Comparison of ENCODE assay signal across 25 cellular contexts in the genomic region with DNA sequence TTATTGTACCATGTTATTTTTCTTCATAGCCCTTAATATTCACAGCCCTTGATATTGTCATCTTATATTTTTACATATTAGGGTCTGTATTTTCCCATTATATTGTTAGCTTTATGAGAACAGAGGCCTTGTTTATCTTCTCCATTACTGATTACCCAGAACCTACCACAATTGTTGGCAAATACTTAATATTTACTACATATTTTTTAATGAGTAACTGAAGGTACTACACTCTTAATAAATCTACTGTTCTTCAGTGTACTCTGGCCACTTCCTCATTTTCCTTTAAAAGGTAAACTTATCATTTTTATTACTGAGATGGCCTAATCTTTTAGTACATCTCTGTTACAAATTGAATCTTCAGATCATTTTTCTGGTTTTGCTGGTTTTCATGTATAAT.
"Had no signal": no experiment of that assay in that cellular context is flagged by ENCODE, and none has a peak within 500 bp of the region (broad histone marks: within the 10 kb centered on the region; RNA-seq: fewer than 3 reads in every experiment).

No MANE protein-coding gene starts in this region.

- FAIRE-seq: colon had no signal

- H3K27me3 Mint-ChIP-seq: activated CD8-positive, alpha-beta T cell treated with anti-CD3 and anti-CD28 coated beads for 36 hours; activated naive CD4-positive, alpha-beta T cell treated with anti-CD3 and anti-CD28 coated beads, Interleukin-2, amount 10 ng/mL, durations not matched to agents 7 days and 5 days; dendritic cell treated with granulocyte-macrophage colony-stimulating factor and Interleukin-4, amounts not matched to agents 40 ng/mL and 50 ng/mL, for 4 days had no signal

- H3K4me3 Mint-ChIP-seq: activated CD8-positive, alpha-beta T cell treated with anti-CD3 and anti-CD28 coated beads for 36 hours; activated naive CD4-positive, alpha-beta T cell treated with anti-CD3 and anti-CD28 coated beads, Interleukin-2, amount 10 ng/mL, durations not matched to agents 7 days and 5 days; activated naive CD8-positive, alpha-beta T cell treated with anti-CD3 and anti-CD28 coated beads for 36 hours; activated T-cell treated with anti-CD3 and anti-CD28 coated beads, Interleukin-2, amount 50 U/mL, for 72 hours; dendritic cell treated with granulocyte-macrophage colony-stimulating factor and Interleukin-4, amounts not matched to agents 40 ng/mL and 50 ng/mL, for 4 days had no signal

- H3K36me3 Mint-ChIP-seq: activated naive CD4-positive, alpha-beta T cell treated with anti-CD3 and anti-CD28 coated beads, Interleukin-2, amount 10 ng/mL, durations not matched to agents 7 days and 5 days; activated naive CD8-positive, alpha-beta T cell treated with anti-CD3 and anti-CD28 coated beads for 36 hours had no signal

- DNase-seq: activated CD4-positive, alpha-beta T cell treated with anti-CD3 and anti-CD28 coated beads for 4 hours; activated CD8-positive, alpha-beta memory T cell treated with anti-CD3 and anti-CD28 coated beads, Interleukin-2, amount 50 U/mL, for 4 hours; activated CD8-positive, alpha-beta T cell treated with anti-CD3 and anti-CD28 coated beads for 36 hours; activated gamma-delta T cell treated with Interleukin-2 at 50 U/mL for 16 hours; activated naive CD4-positive, alpha-beta T cell treated with anti-CD3 and anti-CD28 coated beads, Interleukin-2, amount 10 ng/mL, durations not matched to agents 7 days and 5 days; activated naive CD8-positive, alpha-beta T cell treated with anti-CD3 and anti-CD28 coated beads for 36 hours; activated T-cell treated with anti-CD3 and anti-CD28 coated beads, Interleukin-2, amount 50 U/mL, for 72 hours; cerebellar nuclear complex; MV-4-11; NCI-H1092 treated with DMSO at 0.1 percent for 48 hours; NCI-H1417 treated with DMSO at 0.1 percent for 48 hours; NCI-H1694; NCI-H2029; NCI-H345; NCI-H510A; NCI-H526 treated with DMSO at 0.1 percent for 48 hours; NCI-H82; RPMI8226; T-helper 1 cell had no signal

- ATAC-seq: activated CD4-positive, CD25-positive, alpha-beta regulatory T cell treated with anti-CD3 and anti-CD28 coated beads, Interleukin-2, amount 50 U/mL, for 24 hours; activated CD8-positive, alpha-beta T cell treated with anti-CD3 and anti-CD28 coated beads for 36 hours; activated T-cell treated with anti-CD3 and anti-CD28 coated beads, Interleukin-2, amount 50 U/mL, for 72 hours; Right ventricle myocardium inferior had no signal

- H3K27ac ChIP-seq: SK-N-MC had no signal

- H3K27ac Mint-ChIP-seq: activated CD8-positive, alpha-beta T cell treated with anti-CD3 and anti-CD28 coated beads for 36 hours; activated naive CD4-positive, alpha-beta T cell treated with anti-CD3 and anti-CD28 coated beads, Interleukin-2, amount 10 ng/mL, durations not matched to agents 7 days and 5 days; activated naive CD8-positive, alpha-beta T cell treated with anti-CD3 and anti-CD28 coated beads for 36 hours; activated T-cell treated with anti-CD3 and anti-CD28 coated beads, Interleukin-2, amount 50 U/mL, for 72 hours; activated T-helper 2 cell treated with anti-CD3 and anti-CD28 coated beads, Interferon-gamma antibody, Interleukin-2, Interleukin-4, amounts not matched to agents 10 μg/mL and 5 μg/mL and 100 μg/mL, durations not matched to agents 14 hours and 24 hours and 36 hours; dendritic cell treated with granulocyte-macrophage colony-stimulating factor and Interleukin-4, amounts not matched to agents 40 ng/mL and 50 ng/mL, for 4 days had no signal

- H3K4me3 ChIP-seq: SK-N-MC had no signal

- H3K4me1 Mint-ChIP-seq: activated naive CD4-positive, alpha-beta T cell treated with anti-CD3 and anti-CD28 coated beads, Interleukin-2, amount 10 ng/mL, durations not matched to agents 7 days and 5 days; activated naive CD8-positive, alpha-beta T cell treated with anti-CD3 and anti-CD28 coated beads for 36 hours had no signal

- H3K9me3 Mint-ChIP-seq: activated CD8-positive, alpha-beta T cell treated with anti-CD3 and anti-CD28 coated beads for 36 hours; activated naive CD4-positive, alpha-beta T cell treated with anti-CD3 and anti-CD28 coated beads, Interleukin-2, amount 10 ng/mL, durations not matched to agents 7 days and 5 days; activated naive CD8-positive, alpha-beta T cell treated with anti-CD3 and anti-CD28 coated beads for 36 hours; activated T-helper 2 cell treated with anti-CD3 and anti-CD28 coated beads, Interferon-gamma antibody, Interleukin-2, Interleukin-4, amounts not matched to agents 10 μg/mL and 5 μg/mL and 100 μg/mL, durations not matched to agents 14 hours and 24 hours and 36 hours; dendritic cell treated with granulocyte-macrophage colony-stimulating factor and Interleukin-4, amounts not matched to agents 40 ng/mL and 50 ng/mL, for 4 days had no signal
